ENCODE assay signal across 1 cellular context in the genomic region with DNA sequence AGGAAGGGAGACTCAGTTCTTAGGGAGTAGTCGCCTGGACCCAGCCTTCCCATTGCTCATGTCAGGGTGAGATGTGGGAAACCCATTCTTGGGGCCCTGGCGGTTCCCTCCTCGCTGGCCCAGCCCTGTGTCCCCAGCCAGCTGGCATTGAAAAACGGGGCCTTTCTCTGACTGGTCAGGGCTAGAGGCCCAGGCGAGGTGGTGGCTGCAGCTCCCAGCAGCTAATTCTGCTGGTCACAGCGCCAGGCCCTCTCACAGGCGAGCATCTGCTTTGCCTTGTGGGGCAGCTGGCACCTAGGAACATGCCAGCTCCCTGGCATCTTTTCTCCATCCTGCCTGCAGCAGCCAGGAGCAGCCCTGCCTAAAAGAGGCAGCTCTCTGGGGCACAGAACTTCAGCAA.
TF ChIP-seq lines count a peak whose summit lies in the region.

No MANE protein-coding gene starts in this region.

TF ChIP-seq in SK-N-SH, 30 proteins besides CTCF, POLR2A, EP300 and RAD21 (continued from another document):
- TF ChIP-seq, protein P1, sequence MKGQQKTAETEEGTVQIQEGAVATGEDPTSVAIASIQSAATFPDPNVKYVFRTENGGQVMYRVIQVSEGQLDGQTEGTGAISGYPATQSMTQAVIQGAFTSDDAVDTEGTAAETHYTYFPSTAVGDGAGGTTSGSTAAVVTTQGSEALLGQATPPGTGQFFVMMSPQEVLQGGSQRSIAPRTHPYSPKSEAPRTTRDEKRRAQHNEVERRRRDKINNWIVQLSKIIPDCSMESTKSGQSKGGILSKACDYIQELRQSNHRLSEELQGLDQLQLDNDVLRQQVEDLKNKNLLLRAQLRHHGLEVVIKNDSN (IDR thresholded peaks at IDR 0.05; ENCODE audit: borderline replicate concordance, low read depth) = no peak
- TF ChIP-seq, protein P2, sequence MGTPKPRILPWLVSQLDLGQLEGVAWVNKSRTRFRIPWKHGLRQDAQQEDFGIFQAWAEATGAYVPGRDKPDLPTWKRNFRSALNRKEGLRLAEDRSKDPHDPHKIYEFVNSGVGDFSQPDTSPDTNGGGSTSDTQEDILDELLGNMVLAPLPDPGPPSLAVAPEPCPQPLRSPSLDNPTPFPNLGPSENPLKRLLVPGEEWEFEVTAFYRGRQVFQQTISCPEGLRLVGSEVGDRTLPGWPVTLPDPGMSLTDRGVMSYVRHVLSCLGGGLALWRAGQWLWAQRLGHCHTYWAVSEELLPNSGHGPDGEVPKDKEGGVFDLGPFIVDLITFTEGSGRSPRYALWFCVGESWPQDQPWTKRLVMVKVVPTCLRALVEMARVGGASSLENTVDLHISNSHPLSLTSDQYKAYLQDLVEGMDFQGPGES (IDR thresholded peaks at IDR 0.05; ENCODE audit: low read depth, low read length) = no peak
- TF ChIP-seq FOXJ3 (CRISPR knock-in tag; IDR thresholded peaks at IDR 0.05) = no peak
